ENCODE assay signal across 11 cellular contexts in the genomic region with DNA sequence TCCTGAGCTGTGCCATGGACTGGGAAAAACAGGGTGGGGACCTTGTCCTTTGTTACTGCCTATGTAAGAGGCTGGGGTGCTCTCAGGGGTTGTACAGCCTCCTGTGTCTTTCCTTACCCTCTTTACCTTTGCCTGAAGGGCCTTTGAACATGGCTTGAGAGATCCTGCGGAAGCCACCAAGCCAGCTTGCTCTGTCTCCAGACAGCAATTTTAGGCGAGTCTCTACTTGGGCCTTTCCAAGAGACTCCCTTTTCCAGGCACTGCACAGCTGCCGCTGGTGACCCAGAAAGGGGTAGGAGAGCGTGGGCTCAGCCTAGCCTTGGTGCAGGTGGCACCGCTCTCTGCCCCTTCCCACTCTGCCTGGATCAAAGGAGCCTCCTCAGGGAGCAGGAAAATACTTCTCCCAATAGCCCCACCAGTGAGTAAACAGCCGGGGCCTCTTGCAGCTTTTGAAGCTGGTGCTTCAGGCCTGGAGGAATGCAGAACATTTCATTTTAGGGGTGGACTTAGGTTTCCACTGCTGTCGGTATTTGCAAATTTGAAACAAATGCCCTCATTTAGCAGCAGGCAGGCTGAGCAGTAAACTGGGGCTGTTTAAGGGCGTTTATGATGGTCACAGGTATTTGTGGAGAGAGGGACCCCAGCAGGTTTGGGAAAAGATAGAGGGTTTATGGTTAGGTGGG. TPM values are rescaled to one million over a fixed set of nuclear protein-coding genes. Genes with fewer than 3 reads are reported as not detected.
DNase-seq lines count a peak whose midpoint lies in the region; ATAC-seq and TF ChIP-seq lines count a peak whose summit lies in the region.
"Had no signal": no experiment of that assay in that cellular context is flagged by ENCODE, and none has a peak within 500 bp of the region (broad histone marks: within the 10 kb centered on the region; RNA-seq: fewer than 3 reads in every experiment).

No MANE protein-coding gene starts in this region.

- no peaks in the 10 kb centered on the region for H3K36me3 Mint-ChIP-seq in glutamatergic neuron (ENCODE audit: unreplicated experiment)
- no peaks in the 10 kb centered on the region for H3K36me3 Mint-ChIP-seq in effector memory CD8-positive, alpha-beta T cell (ENCODE audit: insufficient read depth)
- H3K36me3 Mint-ChIP-seq: activated CD8-positive, alpha-beta memory T cell treated with anti-CD3 and anti-CD28 coated beads, Interleukin-2, amount 10 ng/mL, durations not matched to agents 7 days and 5 days had no signal

- peaks cover 3% of the 10 kb centered on the region for H3K79me2 ChIP-seq in parathyroid adenoma

- TF ChIP-seq CTCF in glutamatergic neuron (IDR thresholded peaks at IDR 0.05; ENCODE audit: partially characterized antibody, unreplicated experiment): no peak
- no peak for TF ChIP-seq CTCF in parathyroid adenoma (IDR thresholded peaks at IDR 0.05)

- no peaks in the 10 kb centered on the region for H3K36me3 ChIP-seq in SK-N-MC (ENCODE audit: insufficient read depth, low read length)
- no peaks in the 10 kb centered on the region for H3K36me3 ChIP-seq in parathyroid adenoma (ENCODE audit: control insufficient read depth, insufficient read depth, low read length)

- no peak overlapping the region for H3K4me2 ChIP-seq in parathyroid adenoma (ENCODE audit: low read length)

- H3K9ac ChIP-seq in SK-N-MC (ENCODE audit: insufficient read length): no peak overlapping the region
- no peak overlapping the region for H3K9ac ChIP-seq in parathyroid adenoma

- H3K4me3 ChIP-seq in SK-N-MC (no peak overlapping the region), parathyroid adenoma (ENCODE audit: low read depth, low read length) (no peak overlapping the region)

- peak overlapping the region; percentile 83 for H3K27ac Mint-ChIP-seq in glutamatergic neuron (ENCODE audit: unreplicated experiment)
- H3K27ac Mint-ChIP-seq in effector memory CD8-positive, alpha-beta T cell: no peak overlapping the region
- H3K27ac Mint-ChIP-seq: activated CD8-positive, alpha-beta memory T cell treated with anti-CD3 and anti-CD28 coated beads, Interleukin-2, amount 10 ng/mL, durations not matched to agents 7 days and 5 days had no signal

- peaks cover 20% of the 10 kb centered on the region for H3K4me1 ChIP-seq in parathyroid adenoma

- H3K9me3 ChIP-seq in SK-N-MC (ENCODE audit: low read depth, low read length): no peaks in the 10 kb centered on the region
- no peaks in the 10 kb centered on the region for H3K9me3 ChIP-seq in parathyroid adenoma (ENCODE audit: control insufficient read depth, low read length)

- no peak for ATAC-seq in HG03097 (IDR thresholded peaks at IDR 0.05; ENCODE audit: low FRiP score, unreplicated experiment)
- ATAC-seq in left lobe of liver: no peak
- no peak for ATAC-seq in effector memory CD8-positive, alpha-beta T cell (replicated peaks)
- ATAC-seq: activated CD8-positive, alpha-beta memory T cell treated with anti-CD3 and anti-CD28 coated beads, Interleukin-2, amount 10 ng/mL, durations not matched to agents 7 days and 5 days had no signal

- DNase-seq in DMS79 treated with DMSO at 0.1 percent for 48 hours (lab: John Stamatoyannopoulos, UW) (peak; percentile 59), SK-N-MC (ENCODE audit: low read depth, low spot score) (no peak), glutamatergic neuron (no peak), left lobe of liver (ENCODE audit: low spot score) (no peak), HuH-7 (ENCODE audit: low spot score) (no peak)
- no peak for DNase-seq in effector memory CD8-positive, alpha-beta T cell
- DNase-seq: activated CD8-positive, alpha-beta memory T cell treated with anti-CD3 and anti-CD28 coated beads, Interleukin-2, amount 10 ng/mL, durations not matched to agents 7 days and 5 days; central memory CD4-positive, alpha-beta T cell; SW 1271 had no signal

- H3K4me3 Mint-ChIP-seq in glutamatergic neuron (ENCODE audit: unreplicated experiment): peak overlapping the region; percentile 61
- no peak overlapping the region for H3K4me3 Mint-ChIP-seq in effector memory CD8-positive, alpha-beta T cell
- H3K4me3 Mint-ChIP-seq: activated CD8-positive, alpha-beta memory T cell treated with anti-CD3 and anti-CD28 coated beads, Interleukin-2, amount 10 ng/mL, durations not matched to agents 7 days and 5 days had no signal

- H3K9me3 Mint-ChIP-seq in glutamatergic neuron (ENCODE audit: unreplicated experiment): peaks cover 5% of the 10 kb centered on the region
- H3K9me3 Mint-ChIP-seq in effector memory CD8-positive, alpha-beta T cell: no peaks in the 10 kb centered on the region

- H2AFZ ChIP-seq in parathyroid adenoma: peak overlapping the region; percentile 68

- H3K27me3 ChIP-seq in parathyroid adenoma (ENCODE audit: control insufficient read depth, insufficient read depth, low read length): no peaks in the 10 kb centered on the region

- no peaks in the 10 kb centered on the region for H3K27me3 Mint-ChIP-seq in glutamatergic neuron (ENCODE audit: unreplicated experiment)
- H3K27me3 Mint-ChIP-seq in effector memory CD8-positive, alpha-beta T cell: no peaks in the 10 kb centered on the region

- H3K4me1 Mint-ChIP-seq in glutamatergic neuron (ENCODE audit: low read depth, unreplicated experiment): peaks cover 28% of the 10 kb centered on the region
- H3K4me1 Mint-ChIP-seq in effector memory CD8-positive, alpha-beta T cell (ENCODE audit: low read depth in 2 of 2): peaks cover 6 to 18% of the 10 kb centered on the region in 2 donors

- H3K27ac ChIP-seq in SK-N-MC: peak overlapping the region; percentile 74
- peak overlapping the region; percentile 69 for H3K27ac ChIP-seq in parathyroid adenoma

RNA-seq across cellular contexts. Expression of a gene that starts 13.9 kb away (rescaled TPM):
- total RNA-seq in glutamatergic neuron (ENCODE audit: unreplicated experiment) (166 TPM), left lobe of liver (1.3 TPM)

RNA-seq across cellular contexts. Expression of a gene that starts 30.6 kb away (rescaled TPM):
- total RNA-seq in glutamatergic neuron (ENCODE audit: unreplicated experiment): 62.3 TPM
- total RNA-seq in left lobe of liver: 141 TPM

RNA-seq across cellular contexts. Expression of a gene that starts 30.8 kb away (rescaled TPM):
- total RNA-seq in glutamatergic neuron (ENCODE audit: unreplicated experiment) (50.5 TPM), left lobe of liver (71.8 TPM)

RNA-seq across cellular contexts. Expression of a gene that starts 36.4 kb away (rescaled TPM):
- total RNA-seq in glutamatergic neuron (ENCODE audit: unreplicated experiment) (43.3 TPM), left lobe of liver (8.5 TPM)

Comparison
In these comparisons a context has a peak if more than half of its experiments do, and no peak if none do; other contexts are left out.
1. RNA of a gene that starts 13.9 kb away (total RNA-seq): 166 TPM in glutamatergic neuron (single experiment); 1.3 TPM in left lobe of liver (single experiment); every median in the first group is over 10 times any median in the second.